ENCODE assay signal across 19 cellular contexts in genomic region chr5:40585537-40586267, GRCh38.
DNase-seq lines count a peak whose midpoint lies in the region; ATAC-seq, FAIRE-seq and TF ChIP-seq lines count a peak whose summit lies in the region.
"Had no signal": no experiment of that assay in that cellular context is flagged by ENCODE, and none has a peak within 500 bp of the region (broad histone marks: within the 10 kb centered on the region; RNA-seq: fewer than 3 reads in every experiment).

No MANE protein-coding gene starts in this region.

- no peaks in the 10 kb centered on the region for H3K36me3 Mint-ChIP-seq in activated CD8-positive, alpha-beta T cell treated with anti-CD3 and anti-CD28 coated beads for 36 hours (ENCODE audit: low read depth)
- H3K36me3 Mint-ChIP-seq in activated CD8-positive, alpha-beta T cell treated with anti-CD3 and anti-CD28 coated beads, Interleukin-2, amount 10 ng/mL, durations not matched to agents 7 days and 5 days (ENCODE audit: low read depth) = peaks cover 6% of the 10 kb centered on the region
- H3K36me3 Mint-ChIP-seq: CD14-positive monocyte; CD8-positive, alpha-beta T cell had no signal

- H3K27ac Mint-ChIP-seq in activated CD8-positive, alpha-beta T cell treated with anti-CD3 and anti-CD28 coated beads for 36 hours = peak overlapping the region; percentile 15
- H3K27ac Mint-ChIP-seq in activated CD8-positive, alpha-beta T cell treated with anti-CD3 and anti-CD28 coated beads, Interleukin-2, amount 10 ng/mL, durations not matched to agents 7 days and 5 days = no peak overlapping the region
- H3K27ac Mint-ChIP-seq: CD14-positive monocyte; CD8-positive, alpha-beta T cell had no signal

- DNase-seq in activated CD8-positive, alpha-beta T cell treated with anti-CD3 and anti-CD28 coated beads for 36 hours = no peak
- no peak for DNase-seq in activated CD8-positive, alpha-beta T cell treated with anti-CD3 and anti-CD28 coated beads, Interleukin-2, amount 10 ng/mL, durations not matched to agents 7 days and 5 days
- no peak for DNase-seq in K562 (ENCODE audit: extremely low read depth in 1 of 4, low spot score in 3 of 4)
- peak; percentile 11 for DNase-seq in renal cortical epithelial cell (ENCODE audit: low read depth)
- no peak for DNase-seq in NCI-H1694 (lab: John Stamatoyannopoulos, UW)
- DNase-seq in MM.1S = no peak
- no peak for DNase-seq in right atrium auricular region (ENCODE audit: low spot score)
- DNase-seq: Caco-2; CD8-positive, alpha-beta T cell; DND-41; GF-D8; GOT3 had no signal

- peaks cover 16% of the 10 kb centered on the region for H3K4me1 Mint-ChIP-seq in activated CD8-positive, alpha-beta T cell treated with anti-CD3 and anti-CD28 coated beads for 36 hours (ENCODE audit: low read depth)
- H3K4me1 Mint-ChIP-seq in activated CD8-positive, alpha-beta T cell treated with anti-CD3 and anti-CD28 coated beads, Interleukin-2, amount 10 ng/mL, durations not matched to agents 7 days and 5 days (ENCODE audit: low read depth) = peaks cover 5% of the 10 kb centered on the region

- H3K4me1 ChIP-seq in OCI-LY3 (ENCODE audit: low read length) (peaks cover 9% of the 10 kb centered on the region), K562 (replicated peaks in 1 of 2; ENCODE audit: control insufficient read depth in 2 of 2, insufficient read depth in 2 of 2, low read length in 2 of 2) (no peaks in the 10 kb centered on the region), MM.1S (ENCODE audit: low read length) (no peaks in the 10 kb centered on the region), right atrium auricular region (no peaks in the 10 kb centered on the region)
- H3K4me1 ChIP-seq: HAP-1 had no signal

- no peaks in the 10 kb centered on the region for H3K27me3 Mint-ChIP-seq in activated CD8-positive, alpha-beta T cell treated with anti-CD3 and anti-CD28 coated beads for 36 hours
- no peaks in the 10 kb centered on the region for H3K27me3 Mint-ChIP-seq in activated CD8-positive, alpha-beta T cell treated with anti-CD3 and anti-CD28 coated beads, Interleukin-2, amount 10 ng/mL, durations not matched to agents 7 days and 5 days (ENCODE audit: low read depth)

- CTCF ChIA-PET in activated CD8-positive, alpha-beta T cell treated with anti-CD3 and anti-CD28 coated beads for 36 hours (lab: Charles Lee) = interaction anchor here (2.2 kb wide), 1 partner anchor 17 kb away, joined by 6 read pairs; no protein-coding TSS in a partner anchor
- CTCF ChIA-PET in activated CD8-positive, alpha-beta T cell treated with anti-CD3 and anti-CD28 coated beads, Interleukin-2, amount 10 ng/mL, durations not matched to agents 7 days and 5 days (lab: Charles Lee) = interaction anchor here (1.0 kb wide), 1 partner anchor 71 kb away, joined by 3 read pairs; no protein-coding TSS in a partner anchor
- CTCF ChIA-PET in K562 (lab: Yijun Ruan, JAX; ENCODE audit: low intra/inter-chr PET ratio) = no interaction called here

- H3K9ac ChIP-seq in OCI-LY3 (ENCODE audit: low read length) (no peak overlapping the region), K562 (ENCODE audit: insufficient read depth in 1 of 2, low read depth in 2 of 2, low read length in 2 of 2) (no peak overlapping the region), MM.1S (ENCODE audit: low read length) (no peak overlapping the region)

- no peaks in the 10 kb centered on the region for H3K9me1 ChIP-seq in K562 (ENCODE audit: control insufficient read depth, insufficient read depth, low read length)

- H3K9me2 ChIP-seq in MM.1S (replicated peaks; ENCODE audit: insufficient read depth, low read length) = no peaks in the 10 kb centered on the region

- peak; percentile 37 for ATAC-seq in activated CD8-positive, alpha-beta T cell treated with anti-CD3 and anti-CD28 coated beads for 36 hours
- ATAC-seq in activated CD8-positive, alpha-beta T cell treated with anti-CD3 and anti-CD28 coated beads, Interleukin-2, amount 10 ng/mL, durations not matched to agents 7 days and 5 days = no peak
- no peak for ATAC-seq in K562
- ATAC-seq: CD8-positive, alpha-beta T cell; HepG2 had no signal

- FAIRE-seq in K562 (lab: Jason Lieb, UNC) = peak; percentile 51
- FAIRE-seq: GM18507, HepG2, HTR-8/SVneo had no signal

- H3K27me3 ChIP-seq in OCI-LY3 (ENCODE audit: low read depth, low read length) (no peaks in the 10 kb centered on the region), K562 (ENCODE audit: control insufficient read depth in 2 of 2, insufficient read depth in 2 of 2, low read length in 2 of 2) (no peaks in the 10 kb centered on the region), MM.1S (replicated peaks; ENCODE audit: insufficient read depth, low read length) (no peaks in the 10 kb centered on the region), right atrium auricular region (no peaks in the 10 kb centered on the region)

- BruUV-seq in K562 (replicated peaks; lab: Mats Ljungman, UMichigan) = no TSS peak

- H3K4me2 ChIP-seq in OCI-LY3 (ENCODE audit: low read length) (0 out of 2 replicates have a peak overlapping the region, but pooled peaks have one; percentile 3), K562 (ENCODE audit: insufficient read depth, low read length) (no peak overlapping the region), MM.1S (ENCODE audit: low read depth, low read length) (no peak overlapping the region)

- no peaks in the 10 kb centered on the region for H3K9me3 ChIP-seq in OCI-LY3 (ENCODE audit: insufficient read depth, low read length)
- H3K9me3 ChIP-seq in K562 (replicated peaks; ENCODE audit: control insufficient read depth, insufficient read depth, low read depth, low read length) = no peaks in the 10 kb centered on the region
- no peaks in the 10 kb centered on the region for H3K9me3 ChIP-seq in MM.1S (replicated peaks; ENCODE audit: insufficient read depth, low read length)
- H3K9me3 ChIP-seq in right atrium auricular region = no peaks in the 10 kb centered on the region
- H3K9me3 ChIP-seq: Caco-2, HAP-1 had no signal

- POLR2A ChIA-PET in activated CD8-positive, alpha-beta T cell treated with anti-CD3 and anti-CD28 coated beads for 36 hours (lab: Charles Lee) = interaction anchor here (0.9 to 1.1 kb wide), 2 partner anchors 34 to 96 kb away, joined by 3 read pairs; no protein-coding TSS in a partner anchor
- POLR2A ChIA-PET in activated CD8-positive, alpha-beta T cell treated with anti-CD3 and anti-CD28 coated beads, Interleukin-2, amount 10 ng/mL, durations not matched to agents 7 days and 5 days (lab: Charles Lee) = no interaction called here
- POLR2A ChIA-PET in K562 (lab: Yijun Ruan, JAX) = no interaction called here

- intact Hi-C loops in activated CD8-positive, alpha-beta T cell treated with anti-CD3 and anti-CD28 coated beads for 36 hours (cut with micrococcal nuclease) = no loop called here
- intact Hi-C loops in K562 (cut with micrococcal nuclease) = no loop called here

- no peak overlapping the region for H3K4me3 ChIP-seq in OCI-LY3 (ENCODE audit: low read length)
- H3K4me3 ChIP-seq in K562 = no peak overlapping the region
- H3K4me3 ChIP-seq in MM.1S (ENCODE audit: low read length) = no peak overlapping the region
- no peak overlapping the region for H3K4me3 ChIP-seq in right atrium auricular region
- H3K4me3 ChIP-seq: HAP-1 had no signal

- no peak for TF ChIP-seq POLR2A in K562 (conservative IDR thresholded peaks at IDR 0.05)

- no peaks in the 10 kb centered on the region for H3F3A ChIP-seq in MM.1S (ENCODE audit: insufficient read depth, low read length)

- TF ChIP-seq EP300 in K562 (IDR thresholded peaks at IDR 0.05; ENCODE audit: low read length) = no peak

- no peak overlapping the region for H3K4me3 Mint-ChIP-seq in activated CD8-positive, alpha-beta T cell treated with anti-CD3 and anti-CD28 coated beads for 36 hours
- H3K4me3 Mint-ChIP-seq in activated CD8-positive, alpha-beta T cell treated with anti-CD3 and anti-CD28 coated beads, Interleukin-2, amount 10 ng/mL, durations not matched to agents 7 days and 5 days = no peak overlapping the region
- H3K4me3 Mint-ChIP-seq: CD14-positive monocyte; CD8-positive, alpha-beta T cell had no signal

- in situ Hi-C loops in K562 (cut with MboI) = no loop called here

- H3K36me3 ChIP-seq in OCI-LY3 (replicated peaks; ENCODE audit: low read depth, low read length) (no peaks in the 10 kb centered on the region), K562 (ENCODE audit: control insufficient read depth, insufficient read depth, low read length) (no peaks in the 10 kb centered on the region), MM.1S (replicated peaks; ENCODE audit: insufficient read depth, low read length) (no peaks in the 10 kb centered on the region), right atrium auricular region (no peaks in the 10 kb centered on the region)
- H3K36me3 ChIP-seq: HAP-1 had no signal

- no peak overlapping the region for H2AFZ ChIP-seq in OCI-LY3 (ENCODE audit: low read depth, low read length)
- no peak overlapping the region for H2AFZ ChIP-seq in K562 (ENCODE audit: low read depth, low read length)
- H2AFZ ChIP-seq in MM.1S (ENCODE audit: low read length) = no peak overlapping the region

- no peak for TF ChIP-seq RAD21 in K562 (CRISPR knock-in tag; conservative IDR thresholded peaks at IDR 0.05 in 1 of 2, IDR thresholded peaks at IDR 0.05 in 1 of 2)

- no peaks in the 10 kb centered on the region for H3K79me2 ChIP-seq in OCI-LY3 (ENCODE audit: low read length)
- no peaks in the 10 kb centered on the region for H3K79me2 ChIP-seq in K562 (ENCODE audit: control insufficient read depth, insufficient read depth, low read length)
- no peaks in the 10 kb centered on the region for H3K79me2 ChIP-seq in MM.1S (ENCODE audit: low read length)

- no peak for TF ChIP-seq CTCF in activated CD8-positive, alpha-beta T cell treated with anti-CD3 and anti-CD28 coated beads for 36 hours (IDR thresholded peaks at IDR 0.05)
- TF ChIP-seq CTCF in OCI-LY3 (IDR thresholded peaks at IDR 0.05; ENCODE audit: low read depth, low read length) (no peak), K562 (IDR thresholded peaks at IDR 0.05 in 2 of 3, conservative IDR thresholded peaks at IDR 0.05 in 1 of 3; ENCODE audit: insufficient read depth in 2 of 3, low read depth in 1 of 3, low read length in 3 of 3) (no peak), MM.1S (IDR thresholded peaks at IDR 0.05; ENCODE audit: low read length) (no peak), right atrium auricular region (IDR thresholded peaks at IDR 0.05) (no peak)

- no peak overlapping the region for H3K27ac ChIP-seq in OCI-LY3 (ENCODE audit: low read length)
- no peak overlapping the region for H3K27ac ChIP-seq in K562 (ENCODE audit: extremely low read depth, low read depth, low read length)
- no peak overlapping the region for H3K27ac ChIP-seq in MM.1S (ENCODE audit: low read length)
- no peak overlapping the region for H3K27ac ChIP-seq in right atrium auricular region
- H3K27ac ChIP-seq: 22Rv1 had no signal

- H3K9me3 Mint-ChIP-seq in activated CD8-positive, alpha-beta T cell treated with anti-CD3 and anti-CD28 coated beads for 36 hours = peaks cover 7% of the 10 kb centered on the region
- H3K9me3 Mint-ChIP-seq in activated CD8-positive, alpha-beta T cell treated with anti-CD3 and anti-CD28 coated beads, Interleukin-2, amount 10 ng/mL, durations not matched to agents 7 days and 5 days (ENCODE audit: insufficient read depth) = peaks cover 8% of the 10 kb centered on the region
- H3K9me3 Mint-ChIP-seq: CD8-positive, alpha-beta T cell had no signal

- 0% methylated on average over 5 of the region's 5 CpGs for WGBS in K562 (ENCODE audit: insufficient coverage, low coverage, missing lambda C conversion rate)

- H4K20me1 ChIP-seq in OCI-LY3 (ENCODE audit: insufficient read depth, low read length) = no peaks in the 10 kb centered on the region
- no peaks in the 10 kb centered on the region for H4K20me1 ChIP-seq in K562 (replicated peaks; ENCODE audit: control insufficient read depth, insufficient read depth, low read length)
- no peaks in the 10 kb centered on the region for H4K20me1 ChIP-seq in MM.1S (ENCODE audit: insufficient read depth, low read length)
